8 cellular contexts compared by ENCODE assay signal in the genomic region with DNA sequence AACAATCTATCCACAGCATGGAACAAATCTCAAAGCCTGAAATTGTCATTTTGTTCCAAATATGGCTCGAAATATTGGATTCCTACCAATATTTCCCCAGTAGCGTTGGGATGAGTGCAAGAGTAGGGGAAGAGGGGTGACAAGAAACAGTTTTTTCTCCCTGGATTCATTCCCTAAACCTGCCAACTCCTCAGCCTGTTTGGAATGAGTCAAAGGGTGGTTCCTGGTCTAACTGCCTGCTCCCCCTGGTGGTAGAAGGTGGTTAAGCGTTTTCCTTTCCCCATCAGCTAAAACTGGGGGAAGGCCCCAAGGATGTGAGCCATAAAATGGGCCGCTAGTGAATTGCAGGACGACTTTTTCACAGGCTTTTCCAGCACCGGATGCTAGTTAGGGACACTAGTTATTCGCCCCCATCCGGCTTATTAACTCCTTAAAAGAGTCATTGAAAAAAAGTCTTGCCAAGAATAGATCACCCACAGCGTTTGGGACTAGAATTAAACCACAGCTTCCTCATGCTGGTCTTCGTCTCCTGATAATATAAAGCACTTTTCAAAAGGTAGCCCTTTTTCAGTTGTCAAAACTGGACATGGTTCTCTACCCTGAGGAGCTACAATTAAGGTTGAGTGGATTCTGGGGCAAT.
DNase-seq lines count a peak whose midpoint lies in the region; ATAC-seq and TF ChIP-seq lines count a peak whose summit lies in the region.

No MANE protein-coding gene starts in this region.

- no peak overlapping the region; the same call in 1 of the 2 replicates for H3K9ac ChIP-seq in Karpas-422 (ENCODE audit: low read length)

- H3K4me1 ChIP-seq in Karpas-422 (ENCODE audit: low read length) (peaks cover 42% of the 10 kb centered on the region), adrenal gland (replicated peaks in 1 of 2) (no peaks in the 10 kb centered on the region)

- intact Hi-C loops in adrenal gland (cut with DNase I) = loop anchor here in 1 of 2 donors (5.0 kb wide), 1 partner anchor 180 kb away; no protein-coding TSS in a partner anchor

- H4K20me1 ChIP-seq in Karpas-422 (ENCODE audit: insufficient read depth, low read depth, low read length) = no peaks in the 10 kb centered on the region

- no peaks in the 10 kb centered on the region for H3K27me3 ChIP-seq in Karpas-422 (ENCODE audit: low read length)
- H3K27me3 ChIP-seq in adrenal gland = no peaks in the 10 kb centered on the region

- no peak overlapping the region for H3K4me3 ChIP-seq in Karpas-422 (ENCODE audit: low read length)
- H3K4me3 ChIP-seq in adrenal gland = no peak overlapping the region

- DNase-seq in CD1c-positive myeloid dendritic cell (ENCODE audit: extremely low spot score) (peak; percentile 73), Karpas-422 (peak; percentile 78), SW480 (ENCODE audit: low spot score) (peak; percentile 46), adrenal gland (peak; percentile 52 to 76 (median 64)), hepatic stellate cell (ENCODE audit: low spot score) (peak; percentile 46)
- DNase-seq in stimulated activated CD4-positive, alpha-beta T cell treated with anti-CD3 and anti-CD28 coated beads, Interleukin-12 subunit alpha, Interleukin-12 subunit beta, amount 100 ng/mL, for 4 hours = peak; percentile 48

- H3K4me2 ChIP-seq in Karpas-422 (ENCODE audit: low read depth, low read length, poor library complexity, severe bottlenecking) = no peak overlapping the region

- peak; percentile 61 to 75 (median 73) for TF ChIP-seq CTCF in adrenal gland (IDR thresholded peaks at IDR 0.05)

- WGBS in adrenal gland, 4 donors = 30 to 36% (median 32%) methylated on average over 9 to 10 of the region's 10 CpGs

- H3K36me3 ChIP-seq in Karpas-422 (ENCODE audit: insufficient read depth, low read length) (no peaks in the 10 kb centered on the region), adrenal gland (replicated peaks in 1 of 2) (no peaks in the 10 kb centered on the region)

- H3K27ac ChIP-seq in Karpas-422 (ENCODE audit: low read length) (no peak overlapping the region), adrenal gland (no peak overlapping the region)

- 0 out of 2 replicates have a peak overlapping the region, but pooled peaks have one; percentile 7 for H2AFZ ChIP-seq in Karpas-422 (ENCODE audit: low read length)

- ATAC-seq in GM19372 (IDR thresholded peaks at IDR 0.05; ENCODE audit: low read depth, unreplicated experiment) = peak; percentile 54
- ATAC-seq in HG03095 (IDR thresholded peaks at IDR 0.05; ENCODE audit: unreplicated experiment) = no peak

- no peak for TF ChIP-seq POLR2A in adrenal gland (IDR thresholded peaks at IDR 0.05)

- no peaks in the 10 kb centered on the region for H3K79me2 ChIP-seq in Karpas-422 (ENCODE audit: low read length)

- H3K9me3 ChIP-seq in Karpas-422 (ENCODE audit: low read length) (no peaks in the 10 kb centered on the region), adrenal gland (replicated peaks in 1 of 3) (no peaks in the 10 kb centered on the region)

- H3K9me2 ChIP-seq in Karpas-422 (replicated peaks; ENCODE audit: insufficient read depth, low read length) = no peaks in the 10 kb centered on the region
